Comparison of ENCODE assay signal across 9 cellular contexts in genomic region chr2:171999604-172000469, GRCh38. TPM values are rescaled to one million over a fixed set of nuclear protein-coding genes. Genes with fewer than 3 reads are reported as not detected.
DNase-seq lines count a peak whose midpoint lies in the region; ATAC-seq, FAIRE-seq and TF ChIP-seq lines count a peak whose summit lies in the region.
"Had no signal": no experiment of that assay in that cellular context is flagged by ENCODE, and none has a peak within 500 bp of the region (broad histone marks: within the 10 kb centered on the region; RNA-seq: fewer than 3 reads in every experiment).

Gene METAP1D (plus strand): TSS chr2:171999953. CDS start chr2:171999970, 17 bp downstream.

- peak; percentile 89 for TF ChIP-seq RAD21 in HepG2 (CRISPR knock-in tag; IDR thresholded peaks at IDR 0.05)

- 0 out of 5 replicates have a peak, but pooled peaks cover 0 to 1% of the 10 kb centered on the region in 2 experiments for H3K36me3 ChIP-seq in HepG2 (replicated peaks in 1 of 2; ENCODE audit: control insufficient read depth in 1 of 2, insufficient read depth in 2 of 2, low read length in 2 of 2)

- H3K4me3 Mint-ChIP-seq in CD14-positive monocyte: peak within 1 kb of the TSS; percentile 92 to 99
- peak within 1 kb of the TSS; percentile 92 for H3K4me3 Mint-ChIP-seq in dendritic cell treated with granulocyte-macrophage colony-stimulating factor and Interleukin-4, amounts not matched to agents 40 ng/mL and 50 ng/mL, for 4 days

- CTCF ChIA-PET in HepG2 (lab: Yijun Ruan, JAX; ENCODE audit: low intra/inter-chr PET ratio, low total read pairs): interaction anchor here (1.0 kb wide), 1 partner anchor 104 kb away, joined by 3 read pairs; no protein-coding TSS in a partner anchor

- H3K9ac ChIP-seq in HepG2 (ENCODE audit: insufficient read depth, low read depth, low read length): peak within 1 kb of the TSS; percentile 81

- H3K79me2 ChIP-seq in HepG2 (ENCODE audit: insufficient read depth, low read length): no peaks in the 10 kb centered on the region

- peak within 1 kb of the TSS; percentile 82 for H3K27ac ChIP-seq in HepG2 (ENCODE audit: extremely low read length, insufficient read depth, low read length)

- H3K4me3 ChIP-seq in HepG2 (replicated peaks in 1 of 3; ENCODE audit: insufficient read depth in 1 of 3, low read depth in 2 of 3, low read length in 3 of 3): peak within 1 kb of the TSS; percentile 59 to 80 (median 66)

- no peaks in the 10 kb centered on the region for H3K27me3 ChIP-seq in HepG2 (ENCODE audit: control insufficient read depth in 1 of 2, insufficient read depth in 2 of 2, low read length in 2 of 2)

- peak within 1 kb of the TSS; percentile 88 for H3K4me2 ChIP-seq in HepG2 (ENCODE audit: low read depth, low read length)

- peak; percentile 8 for FAIRE-seq in HepG2 (lab: Jason Lieb, UNC)
- FAIRE-seq: islet of Langerhans had no signal

- H3K27me3 Mint-ChIP-seq in CD14-positive monocyte (ENCODE audit: low read depth in 3 of 3): peaks cover 10 to 16% (median 11%) of the 10 kb centered on the region in 3 donors
- peaks cover 12% of the 10 kb centered on the region for H3K27me3 Mint-ChIP-seq in dendritic cell treated with granulocyte-macrophage colony-stimulating factor and Interleukin-4, amounts not matched to agents 40 ng/mL and 50 ng/mL, for 4 days

- 2% methylated on average over 67 of the region's 73 CpGs for WGBS in HepG2 (ENCODE audit: low lambda C conversion rate)

- no peak for TF ChIP-seq CTCF in CD14-positive monocyte (IDR thresholded peaks at IDR 0.05)
- TF ChIP-seq CTCF in HepG2 (CRISPR knock-in tag; IDR thresholded peaks at IDR 0.05): peak; percentile 36; the same call in 1 of the 2 replicates

- peak; percentile 98 for TF ChIP-seq POLR2A in HepG2 (IDR thresholded peaks at IDR 0.05; ENCODE audit: insufficient read depth in 1 of 2, low read depth in 2 of 2, low read length in 2 of 2)

- peaks cover 16% of the 10 kb centered on the region for H3K4me1 Mint-ChIP-seq in CD14-positive monocyte
- peaks cover 10% of the 10 kb centered on the region for H3K4me1 Mint-ChIP-seq in dendritic cell treated with granulocyte-macrophage colony-stimulating factor and Interleukin-4, amounts not matched to agents 40 ng/mL and 50 ng/mL, for 4 days (ENCODE audit: low read depth)

- POLR2A ChIA-PET in HepG2 (lab: Yijun Ruan, JAX): interaction anchor here (0.6 to 1.3 kb wide), 6 partner anchors 10 to 313 kb away, joined by 3 to 6 read pairs (median 3); partner anchors contain the start of genes DLX2, DYNC1I2 and HAT1

- peaks cover 21% of the 10 kb centered on the region for H3K4me1 ChIP-seq in HepG2 (ENCODE audit: insufficient read depth, low read length)

- H4K20me1 ChIP-seq in HepG2 (ENCODE audit: insufficient read depth, low read length): no peaks in the 10 kb centered on the region

- H2AFZ ChIP-seq in HepG2 (ENCODE audit: low read length): peak within 1 kb of the TSS; percentile 97

- TF ChIP-seq EP300 in HepG2 (IDR thresholded peaks at IDR 0.05; ENCODE audit: low read depth in 2 of 2, low read length in 2 of 2): peak in 1 of 2 experiments; percentile 50; a peak in 1 of 4 replicates
- TF ChIP-seq EP300 in HepG2 (CRISPR knock-in tag; IDR thresholded peaks at IDR 0.05; ENCODE audit: borderline replicate concordance): peak; percentile 80

- ATAC-seq in GM19372 (IDR thresholded peaks at IDR 0.05; ENCODE audit: low read depth, unreplicated experiment) (peak; percentile 99), HG03520 (IDR thresholded peaks at IDR 0.05; ENCODE audit: unreplicated experiment) (peak; percentile 96), HepG2 (peak; percentile 100)

- peak; percentile 82 for DNase-seq in CD14-positive monocyte (ENCODE audit: low spot score)
- peak; percentile 74 to 97 for DNase-seq in NCI-H526 (lab: John Stamatoyannopoulos, UW)
- peak; percentile 76 for DNase-seq in activated CD4-positive, alpha-beta T cell treated with anti-CD3 and anti-CD28 coated beads, Interleukin-2, amount 50 U/mL, for 1 hour
- peak; percentile 91 for DNase-seq in HepG2 (ENCODE audit: low spot score)
- DNase-seq in stimulated activated CD4-positive, alpha-beta T cell treated with anti-CD3 and anti-CD28 coated beads, Interleukin-2, amount 100 ng/mL, for 4 hours (ENCODE audit: low read depth): peak; percentile 81

- peak within 1 kb of the TSS; percentile 80 to 94 (median 91) for H3K27ac Mint-ChIP-seq in CD14-positive monocyte
- H3K27ac Mint-ChIP-seq in dendritic cell treated with granulocyte-macrophage colony-stimulating factor and Interleukin-4, amounts not matched to agents 40 ng/mL and 50 ng/mL, for 4 days: peak within 1 kb of the TSS; percentile 89

- in situ Hi-C loops in HepG2 (cut with HindIII; ENCODE audit: extremely low pct_ligation_motif_present, low pct_unique_long_range_greater_than_20kb): loop anchor here (5.0 kb wide), 1 partner anchor 102 kb away; the partner anchor contains the start of gene DLX2

- no peaks in the 10 kb centered on the region for H3K9me3 ChIP-seq in HepG2 (ENCODE audit: low read length)

- H3K36me3 Mint-ChIP-seq in CD14-positive monocyte: no peaks in the 10 kb centered on the region
- peaks cover 7% of the 10 kb centered on the region for H3K36me3 Mint-ChIP-seq in dendritic cell treated with granulocyte-macrophage colony-stimulating factor and Interleukin-4, amounts not matched to agents 40 ng/mL and 50 ng/mL, for 4 days (ENCODE audit: low read depth)

- BruUV-seq in HepG2 (replicated peaks; lab: Mats Ljungman, UMichigan): TSS peak; percentile 89

- no peaks in the 10 kb centered on the region for H3K9me3 Mint-ChIP-seq in CD14-positive monocyte
- H3K9me3 Mint-ChIP-seq in dendritic cell treated with granulocyte-macrophage colony-stimulating factor and Interleukin-4, amounts not matched to agents 40 ng/mL and 50 ng/mL, for 4 days: no peaks in the 10 kb centered on the region

- intact Hi-C loops in CD14-positive monocyte (cut with micrococcal nuclease) (no loop called here), HepG2 (cut with micrococcal nuclease; ENCODE audit: unreplicated experiment) (loop anchor here (1.0 to 10.0 kb wide), 2 partner anchors 55 to 102 kb away; partner anchors contain the start of gene DLX2)
- intact Hi-C loops in dendritic cell treated with granulocyte-macrophage colony-stimulating factor and Interleukin-4, amounts not matched to agents 40 ng/mL and 50 ng/mL, for 4 days (cut with micrococcal nuclease): loop anchor here (10.0 kb wide), 1 partner anchor 105 kb away; the partner anchor contains the start of gene DLX2

RNA-seq across cellular contexts. Expression of gene METAP1D, which starts in this region (rescaled TPM):
- polyA plus RNA-seq in CD14-positive monocyte (under 1 TPM; 0.37 to 0.41 TPM), HepG2 (2011; rRNA removed) (19.0 and 21.6 TPM in 2 replicates)
- total RNA-seq in HepG2 (2016; rRNA removed; fragmentation: Illumina TruSeq; extraction: Trizol): 14.0 and 14.7 TPM in 2 replicates
- 1.9 and 2.3 TPM in 2 replicates for total RNA-seq in HepG2 (2016; cell fraction: cytosol; rRNA removed; fragmentation: Illumina TruSeq; extraction: Trizol; ENCODE audit: low read depth)
- total RNA-seq in HepG2 (2016; cell fraction: insoluble cytoplasmic fraction; rRNA removed; fragmentation: Illumina TruSeq; extraction: Trizol): 13.3 and 14.9 TPM in 2 replicates
- 5.6 and 5.7 TPM in 2 replicates for total RNA-seq in HepG2 (2016; cell fraction: membrane; rRNA removed; fragmentation: Illumina TruSeq; extraction: Trizol)
- total RNA-seq in HepG2 (2016; cell fraction: nucleus; rRNA removed; fragmentation: Illumina TruSeq; extraction: Trizol): 20.0 and 27.8 TPM in 2 replicates
- 6.3 and 7.9 TPM in 2 replicates for polyA plus RNA-seq in HepG2 (2011; cell fraction: cytosol; rRNA removed)
- 37.6 and 40.5 TPM in 2 replicates for polyA plus RNA-seq in HepG2 (2011; cell fraction: nucleus; rRNA removed)
- 10.4 and 13.7 TPM in 2 replicates for polyA plus RNA-seq in HepG2 (2012)
- polyA plus RNA-seq in HepG2 (2016; cell fraction: cytosol; fragmentation: Illumina TruSeq; extraction: Trizol; ENCODE audit: low read depth): 1.4 and 2.0 TPM in 2 replicates
- 12.8 and 14.8 TPM in 2 replicates for polyA plus RNA-seq in HepG2 (2016; cell fraction: insoluble cytoplasmic fraction; fragmentation: Illumina TruSeq; extraction: Trizol; ENCODE audit: low read depth)
- polyA plus RNA-seq in HepG2 (2016; cell fraction: membrane; fragmentation: Illumina TruSeq; extraction: Trizol; ENCODE audit: low read depth): 3.1 and 4.1 TPM in 2 replicates
- 48.0 and 48.1 TPM in 2 replicates for polyA plus RNA-seq in HepG2 (2016; cell fraction: nucleus; fragmentation: Illumina TruSeq; extraction: Trizol; ENCODE audit: insufficient read depth, low read depth)
- 3.8 and 10.3 TPM in 2 replicates for polyA minus RNA-seq in HepG2 (2011; rRNA and poly(A)+ RNA removed; ENCODE audit: low replicate concordance)
- polyA minus RNA-seq in HepG2 (2011; cell fraction: cytosol; rRNA and poly(A)+ RNA removed): 7.0 and 9.4 TPM in 2 replicates
- 63.9 and 66.6 TPM in 2 replicates for polyA minus RNA-seq in HepG2 (2011; cell fraction: nucleus; rRNA and poly(A)+ RNA removed)

Comparison
In these comparisons a context has a peak if more than half of its experiments do, and no peak if none do; other contexts are left out.
1. Peak in every context shown above with its lines: DNase-seq, ATAC-seq, H3K4me3 ChIP-seq and H3K27ac ChIP-seq.
2. Peak in DNase-seq in CD14-positive monocyte; RNA of the gene not detected or under 1 TPM.
3. intact Hi-C loops: an anchor here in dendritic cell treated with granulocyte-macrophage colony-stimulating factor and Interleukin-4, amounts not matched to agents 40 ng/mL and 50 ng/mL, for 4 days (10.0 kb wide) and HepG2 (1.0 to 10.0 kb wide); none called in CD14-positive monocyte.